Comparison of ENCODE assay signal across 1 cellular context in the genomic region with DNA sequence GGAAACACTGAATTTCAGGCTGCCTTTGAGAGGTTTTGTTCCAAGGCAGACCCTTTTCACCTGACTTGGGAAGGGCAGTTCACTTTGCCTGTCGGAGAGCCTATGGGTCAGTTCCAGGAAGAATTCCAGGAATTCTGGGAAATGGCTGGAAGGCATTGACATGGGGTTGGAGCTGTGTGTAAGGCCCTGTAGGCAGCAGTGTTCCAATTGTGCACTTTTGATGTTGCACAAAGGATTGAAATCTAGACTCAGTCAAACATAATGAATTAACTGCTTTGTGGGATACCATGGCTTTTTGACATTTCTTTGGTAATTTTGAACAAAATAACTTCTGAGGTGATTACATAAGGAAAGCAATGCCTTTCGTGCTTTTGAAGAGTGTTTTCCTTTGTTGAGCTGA.
TF ChIP-seq lines count a peak whose summit lies in the region.

No MANE protein-coding gene starts in this region.

TF ChIP-seq in WTC11, 78 proteins besides CTCF, POLR2A, EP300 and RAD21 (continued from another document):
- TF ChIP-seq, protein P1, sequence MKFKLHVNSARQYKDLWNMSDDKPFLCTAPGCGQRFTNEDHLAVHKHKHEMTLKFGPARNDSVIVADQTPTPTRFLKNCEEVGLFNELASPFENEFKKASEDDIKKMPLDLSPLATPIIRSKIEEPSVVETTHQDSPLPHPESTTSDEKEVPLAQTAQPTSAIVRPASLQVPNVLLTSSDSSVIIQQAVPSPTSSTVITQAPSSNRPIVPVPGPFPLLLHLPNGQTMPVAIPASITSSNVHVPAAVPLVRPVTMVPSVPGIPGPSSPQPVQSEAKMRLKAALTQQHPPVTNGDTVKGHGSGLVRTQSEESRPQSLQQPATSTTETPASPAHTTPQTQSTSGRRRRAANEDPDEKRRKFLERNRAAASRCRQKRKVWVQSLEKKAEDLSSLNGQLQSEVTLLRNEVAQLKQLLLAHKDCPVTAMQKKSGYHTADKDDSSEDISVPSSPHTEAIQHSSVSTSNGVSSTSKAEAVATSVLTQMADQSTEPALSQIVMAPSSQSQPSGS (CRISPR knock-in tag; IDR thresholded peaks at IDR 0.05; ENCODE audit: borderline replicate concordance, low read depth), result no peak
- TF ChIP-seq, protein P2, sequence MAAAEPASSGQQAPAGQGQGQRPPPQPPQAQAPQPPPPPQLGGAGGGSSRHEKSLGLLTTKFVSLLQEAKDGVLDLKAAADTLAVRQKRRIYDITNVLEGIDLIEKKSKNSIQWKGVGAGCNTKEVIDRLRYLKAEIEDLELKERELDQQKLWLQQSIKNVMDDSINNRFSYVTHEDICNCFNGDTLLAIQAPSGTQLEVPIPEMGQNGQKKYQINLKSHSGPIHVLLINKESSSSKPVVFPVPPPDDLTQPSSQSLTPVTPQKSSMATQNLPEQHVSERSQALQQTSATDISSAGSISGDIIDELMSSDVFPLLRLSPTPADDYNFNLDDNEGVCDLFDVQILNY (CRISPR knock-in tag; IDR thresholded peaks at IDR 0.05), result no peak
